In the genomic region with DNA sequence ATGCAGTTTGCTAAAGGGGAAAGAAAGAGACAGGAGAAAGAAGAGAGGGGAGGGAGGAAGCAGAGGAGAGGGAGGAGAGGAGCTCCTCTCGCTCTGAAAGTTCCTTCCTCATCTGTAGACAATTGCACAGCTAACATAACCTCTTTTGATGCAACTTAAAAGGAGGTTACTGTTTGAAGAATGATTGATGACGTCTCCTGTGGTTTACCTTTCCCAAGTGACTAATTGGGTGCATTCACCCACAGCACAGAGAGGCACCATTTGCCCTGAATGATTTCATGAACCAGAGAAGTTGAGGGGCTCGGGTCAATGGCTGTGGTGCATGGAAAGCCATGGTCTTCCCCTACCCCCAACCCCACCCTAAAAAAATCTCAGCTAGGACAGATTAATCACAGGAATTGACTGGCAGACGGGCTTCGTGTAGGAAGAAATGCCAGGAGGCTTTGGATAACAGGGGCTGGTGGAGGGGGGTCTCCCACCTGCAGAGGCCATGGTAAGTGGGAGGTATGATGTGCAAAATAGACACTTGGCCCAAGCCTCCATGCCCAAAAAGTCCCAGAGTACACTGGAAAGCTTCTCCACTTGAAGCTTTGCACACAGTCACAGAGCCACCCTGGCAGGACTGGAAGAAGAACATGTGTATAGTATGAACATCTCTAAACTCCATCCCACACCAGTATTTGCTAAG, we compare ENCODE assay signal across 12 cellular contexts.
DNase-seq lines count a peak whose midpoint lies in the region; ATAC-seq, FAIRE-seq and TF ChIP-seq lines count a peak whose summit lies in the region.
"Had no signal": no experiment of that assay in that cellular context is flagged by ENCODE, and none has a peak within 500 bp of the region (broad histone marks: within the 10 kb centered on the region; RNA-seq: fewer than 3 reads in every experiment).

No MANE protein-coding gene starts in this region.

- no peak overlapping the region for H2AFZ ChIP-seq in PC-9

- H4K20me1 ChIP-seq in PC-9 (ENCODE audit: insufficient read depth) = no peaks in the 10 kb centered on the region

- DNase-seq in cardiac septum (ENCODE audit: low spot score) = peak; percentile 26
- no peak for DNase-seq in left ventricle myocardium inferior
- peak in 1 of 2 experiments; percentile 91 for DNase-seq in PC-9
- DNase-seq in central memory CD4-positive, alpha-beta T cell = peak; percentile 44
- DNase-seq in type B pancreatic cell (ENCODE audit: extremely low spot score, unreplicated experiment) = peak; percentile 36
- DNase-seq in gastrocnemius medialis = no peak
- no peak for DNase-seq in D721Med (ENCODE audit: insufficient read length, low spot score)
- no peak for DNase-seq in glutamatergic neuron
- DNase-seq: NCI-H2171; stimulated activated CD4-positive, alpha-beta T cell treated with anti-CD3 and anti-CD28 coated beads, Interleukin-4, amount 100 ng/mL, for 1 hour had no signal

- TF ChIP-seq POLR2A in gastrocnemius medialis (IDR thresholded peaks at IDR 0.05) = no peak

- H3K36me3 Mint-ChIP-seq in type B pancreatic cell (no peaks in the 10 kb centered on the region), glutamatergic neuron (ENCODE audit: unreplicated experiment) (peaks cover 4% of the 10 kb centered on the region)

- intact Hi-C loops in cardiac septum (cut with DNase I) (no loop called here), left ventricle myocardium inferior (cut with micrococcal nuclease) (no loop called here), PC-9 (cut with micrococcal nuclease; ENCODE audit: unreplicated experiment) (loop anchor here (1.0 to 10.0 kb wide), 3 partner anchors 163 to 400 kb away; no protein-coding TSS in a partner anchor), gastrocnemius medialis (cut with DNase I; ENCODE audit: low total_unique reads) (no loop called here)

- no peak for TF ChIP-seq CTCF in left ventricle myocardium inferior (IDR thresholded peaks at IDR 0.05; ENCODE audit: borderline replicate concordance)
- TF ChIP-seq CTCF in PC-9 (conservative IDR thresholded peaks at IDR 0.05) = no peak
- no peak for TF ChIP-seq CTCF in type B pancreatic cell (conservative IDR thresholded peaks at IDR 0.05)
- no peak for TF ChIP-seq CTCF in gastrocnemius medialis (IDR thresholded peaks at IDR 0.05 in 4 of 5, conservative IDR thresholded peaks at IDR 0.05 in 1 of 5)
- no peak for TF ChIP-seq CTCF in D721Med (IDR thresholded peaks at IDR 0.05; ENCODE audit: insufficient read depth, missing control alignments)
- no peak for TF ChIP-seq CTCF in glutamatergic neuron (IDR thresholded peaks at IDR 0.05; ENCODE audit: partially characterized antibody, unreplicated experiment)

- H3K4me3 ChIP-seq in left ventricle myocardium inferior (no peak overlapping the region), PC-9 (no peak overlapping the region), gastrocnemius medialis (no peak overlapping the region)

- H3K4me1 ChIP-seq in left ventricle myocardium inferior (peaks cover 14% of the 10 kb centered on the region), PC-9 (replicated peaks; ENCODE audit: insufficient read depth) (peaks cover 66% of the 10 kb centered on the region), gastrocnemius medialis (peaks cover 4 to 9% of the 10 kb centered on the region in 2 donors)

- H3K9me3 Mint-ChIP-seq in type B pancreatic cell (no peaks in the 10 kb centered on the region), glutamatergic neuron (ENCODE audit: unreplicated experiment) (peaks cover 3% of the 10 kb centered on the region)
- H3K9me3 Mint-ChIP-seq: activated T-helper 1 cell treated with anti-CD3 and anti-CD28 coated beads, Interleukin-12 subunit alpha, Interleukin-12 subunit beta, Interleukin-2, Interleukin-4 antibody, amounts not matched to agents 30 ng/mL and 10 ng/mL and 1 ng/mL, durations not matched to agents 14 hours and 24 hours and 36 hours had no signal

- no peak for ATAC-seq in gastrocnemius medialis

- H3K27ac Mint-ChIP-seq in type B pancreatic cell = no peak overlapping the region
- H3K27ac Mint-ChIP-seq in glutamatergic neuron (ENCODE audit: unreplicated experiment) = no peak overlapping the region
- H3K27ac Mint-ChIP-seq: activated T-helper 1 cell treated with anti-CD3 and anti-CD28 coated beads, Interleukin-12 subunit alpha, Interleukin-12 subunit beta, Interleukin-2, Interleukin-4 antibody, amounts not matched to agents 30 ng/mL and 10 ng/mL and 1 ng/mL, durations not matched to agents 14 hours and 24 hours and 36 hours; B cell had no signal

- H3K27me3 Mint-ChIP-seq in type B pancreatic cell (peaks cover 24% of the 10 kb centered on the region), glutamatergic neuron (ENCODE audit: unreplicated experiment) (no peaks in the 10 kb centered on the region)

- H3K4me3 Mint-ChIP-seq in type B pancreatic cell (no peak overlapping the region), glutamatergic neuron (ENCODE audit: unreplicated experiment) (no peak overlapping the region)
- H3K4me3 Mint-ChIP-seq: activated T-helper 1 cell treated with anti-CD3 and anti-CD28 coated beads, Interleukin-12 subunit alpha, Interleukin-12 subunit beta, Interleukin-2, Interleukin-4 antibody, amounts not matched to agents 30 ng/mL and 10 ng/mL and 1 ng/mL, durations not matched to agents 14 hours and 24 hours and 36 hours; B cell had no signal

- BruUV-seq in PC-9 (replicated peaks; lab: Mats Ljungman, UMichigan) = no TSS peak

- peaks cover 23% of the 10 kb centered on the region for H3K4me1 Mint-ChIP-seq in type B pancreatic cell (ENCODE audit: unreplicated experiment)
- H3K4me1 Mint-ChIP-seq in glutamatergic neuron (ENCODE audit: low read depth, unreplicated experiment) = peaks cover 1% of the 10 kb centered on the region
- H3K4me1 Mint-ChIP-seq: B cell had no signal

- H3K4me2 ChIP-seq in PC-9 = peak overlapping the region; percentile 52

- POLR2A ChIA-PET in PC-9 (lab: Charles Lee; ENCODE audit: unreplicated experiment) = interaction anchor here (0.6 kb wide), 2 partner anchors 322 to 393 kb away, joined by 3 read pairs; no protein-coding TSS in a partner anchor

- no peak overlapping the region for H3K27ac ChIP-seq in left ventricle myocardium inferior (replicated peaks)
- H3K27ac ChIP-seq in PC-9 = peak overlapping the region; percentile 75
- no peak overlapping the region for H3K27ac ChIP-seq in gastrocnemius medialis

- H3K9me3 ChIP-seq in left ventricle myocardium inferior (replicated peaks) (peaks cover 10% of the 10 kb centered on the region), PC-9 (ENCODE audit: insufficient read depth, low read depth) (no peaks in the 10 kb centered on the region), gastrocnemius medialis (no peaks in the 10 kb centered on the region)

- H3K27me3 ChIP-seq in left ventricle myocardium inferior (ENCODE audit: low read depth) (peaks cover 31% of the 10 kb centered on the region), PC-9 (ENCODE audit: insufficient read depth, low read depth) (no peaks in the 10 kb centered on the region), gastrocnemius medialis (no peaks in the 10 kb centered on the region)

- H3K9me2 ChIP-seq in PC-9 (ENCODE audit: insufficient read depth) = no peaks in the 10 kb centered on the region

- H3K79me2 ChIP-seq in PC-9 (ENCODE audit: low read depth) = no peaks in the 10 kb centered on the region

- FAIRE-seq in D721Med (lab: Jason Lieb, UNC) = no peak

- peaks cover 64% of the 10 kb centered on the region for H3F3A ChIP-seq in PC-9 (ENCODE audit: insufficient read depth, low read depth)

- CTCF ChIA-PET in PC-9 (lab: Charles Lee) = interaction anchor here (0.6 to 1.1 kb wide), 3 partner anchors 18 to 97 kb away, joined by 3 to 4 read pairs (median 3); no protein-coding TSS in a partner anchor

- no peaks in the 10 kb centered on the region for H3K36me3 ChIP-seq in left ventricle myocardium inferior
- H3K36me3 ChIP-seq in PC-9 (ENCODE audit: low read depth) = no peaks in the 10 kb centered on the region
- H3K36me3 ChIP-seq in gastrocnemius medialis = no peaks in the 10 kb centered on the region

- in situ Hi-C loops in gastrocnemius medialis (cut with MboI; ENCODE audit: low sequenced_read_pairs in 4 of 4) = no loop called here

Comparison
In these comparisons a context has a peak if more than half of its experiments do, and no peak if none do; other contexts are left out.
1. DNase-seq: peak in cardiac septum (single experiment), central memory CD4-positive, alpha-beta T cell (single experiment) and type B pancreatic cell (single experiment); none in left ventricle myocardium inferior (single experiment), gastrocnemius medialis (0 of 2), D721Med (single experiment) and glutamatergic neuron (single experiment).